15 cellular contexts compared by ENCODE assay signal in genomic region chr3:46955157-46955556, GRCh38. TPM values are rescaled to one million over a fixed set of nuclear protein-coding genes. Genes with fewer than 3 reads are reported as not detected.
A peak's percentile ranks its signal among the peaks of the same experiment; 100 is the strongest.
DNase-seq lines count a peak whose midpoint lies in the region; ATAC-seq and TF ChIP-seq lines count a peak whose summit lies in the region.
"Had no signal": no experiment of that assay in that cellular context is flagged by ENCODE, and none has a peak within 500 bp of the region (broad histone marks: within the 10 kb centered on the region; RNA-seq: fewer than 3 reads in every experiment).

No MANE protein-coding gene starts in this region.

- DNase-seq in DND-41 (no peak), nephron progenitor cell (no peak), dorsolateral prefrontal cortex (no peak), AG20443 (ENCODE audit: low spot score) (no peak), C1 segment of cervical spinal cord (lab: John Stamatoyannopoulos, UW) (no peak), NCI-H345 (lab: John Stamatoyannopoulos, UW) (no peak)
- DNase-seq in activated T-helper 1 cell treated with anti-CD3 and anti-CD28 coated beads, Interleukin-12 subunit alpha, Interleukin-12 subunit beta, Interleukin-2, Interleukin-4 antibody, amounts not matched to agents 30 ng/mL and 10 ng/mL and 1 ng/mL, durations not matched to agents 14 hours and 24 hours and 36 hours (ENCODE audit: low spot score), result no peak
- DNase-seq: caudate nucleus; NCI-H1417 treated with DMSO at 0.1 percent for 48 hours; NCI-H526 treated with DMSO at 0.1 percent for 48 hours; ovary; Right ventricle myocardium superior; stimulated activated naive CD4-positive, alpha-beta T cell had no signal

- H3K27ac Mint-ChIP-seq in activated T-helper 1 cell treated with anti-CD3 and anti-CD28 coated beads, Interleukin-12 subunit alpha, Interleukin-12 subunit beta, Interleukin-2, Interleukin-4 antibody, amounts not matched to agents 30 ng/mL and 10 ng/mL and 1 ng/mL, durations not matched to agents 14 hours and 24 hours and 36 hours, result peak overlapping the region; percentile 70
- peak overlapping the region; percentile 93 for H3K27ac Mint-ChIP-seq in nephron progenitor cell

- H3K27me3 ChIP-seq in BLaER1 treated with 17β-estradiol and CSF1 and Interleukin-3, amounts not matched to agents 10 nM and 100 nM, result no peaks in the 10 kb centered on the region
- H3K27me3 ChIP-seq in DND-41 (ENCODE audit: insufficient read depth, low read length, poor library complexity), result no peaks in the 10 kb centered on the region
- no peaks in the 10 kb centered on the region for H3K27me3 ChIP-seq in dorsolateral prefrontal cortex
- H3K27me3 ChIP-seq: ovary had no signal

- H3K4me3 ChIP-seq in BLaER1 treated with 17β-estradiol and CSF1 and Interleukin-3, amounts not matched to agents 10 nM and 100 nM, result no peak overlapping the region
- H3K4me3 ChIP-seq in DND-41 (ENCODE audit: low read depth in 1 of 2, low read length in 2 of 2) (no peak overlapping the region; a peak in 1 of 4 replicates), dorsolateral prefrontal cortex (no peak overlapping the region)
- H3K4me3 ChIP-seq: lung, ovary had no signal

- H3K27ac ChIP-seq in BLaER1 treated with 17β-estradiol and CSF1 and Interleukin-3, amounts not matched to agents 10 nM and 100 nM, result peak overlapping the region in 2 of 11 experiments; percentile 35 to 69; a peak in 1 of 22 replicates
- H3K27ac ChIP-seq in DND-41 (ENCODE audit: low read length) (peak overlapping the region; percentile 88), dorsolateral prefrontal cortex (no peak overlapping the region)
- H3K27ac ChIP-seq: ovary had no signal

- H2AFZ ChIP-seq in DND-41 (ENCODE audit: low read depth, low read length), result no peak overlapping the region

- no peaks in the 10 kb centered on the region for H3K9me3 Mint-ChIP-seq in activated T-helper 1 cell treated with anti-CD3 and anti-CD28 coated beads, Interleukin-12 subunit alpha, Interleukin-12 subunit beta, Interleukin-2, Interleukin-4 antibody, amounts not matched to agents 30 ng/mL and 10 ng/mL and 1 ng/mL, durations not matched to agents 14 hours and 24 hours and 36 hours
- no peaks in the 10 kb centered on the region for H3K9me3 Mint-ChIP-seq in nephron progenitor cell

- no peaks in the 10 kb centered on the region for H3K27me3 Mint-ChIP-seq in activated T-helper 1 cell treated with anti-CD3 and anti-CD28 coated beads, Interleukin-12 subunit alpha, Interleukin-12 subunit beta, Interleukin-2, Interleukin-4 antibody, amounts not matched to agents 30 ng/mL and 10 ng/mL and 1 ng/mL, durations not matched to agents 14 hours and 24 hours and 36 hours (ENCODE audit: insufficient read depth)
- no peaks in the 10 kb centered on the region for H3K27me3 Mint-ChIP-seq in nephron progenitor cell (ENCODE audit: low read depth, poor library complexity)

- H3K4me1 Mint-ChIP-seq in activated T-helper 1 cell treated with anti-CD3 and anti-CD28 coated beads, Interleukin-12 subunit alpha, Interleukin-12 subunit beta, Interleukin-2, Interleukin-4 antibody, amounts not matched to agents 30 ng/mL and 10 ng/mL and 1 ng/mL, durations not matched to agents 14 hours and 24 hours and 36 hours (ENCODE audit: low read depth), result peaks cover 80% of the 10 kb centered on the region
- H3K4me1 Mint-ChIP-seq in nephron progenitor cell, result peaks cover 51% of the 10 kb centered on the region

- intact Hi-C loops in activated T-helper 1 cell treated with anti-CD3 and anti-CD28 coated beads, Interleukin-12 subunit alpha, Interleukin-12 subunit beta, Interleukin-2, Interleukin-4 antibody, amounts not matched to agents 30 ng/mL and 10 ng/mL and 1 ng/mL, durations not matched to agents 14 hours and 24 hours and 36 hours (cut with micrococcal nuclease), result loop anchor here (5.0 kb wide), 1 partner anchor 77 kb away; no protein-coding TSS in a partner anchor
- intact Hi-C loops in dorsolateral prefrontal cortex (cut with DNase I), result no loop called here

- H3K9me3 ChIP-seq in BLaER1 treated with 17β-estradiol and CSF1 and Interleukin-3, amounts not matched to agents 10 nM and 100 nM (replicated peaks in 1 of 11), result no peaks in the 10 kb centered on the region
- H3K9me3 ChIP-seq in DND-41 (ENCODE audit: insufficient read depth, low read length, severe bottlenecking), result no peaks in the 10 kb centered on the region
- H3K9me3 ChIP-seq: ovary had no signal

- H3K79me2 ChIP-seq in DND-41 (ENCODE audit: insufficient read depth, low read length), result peaks cover 97% of the 10 kb centered on the region

- peaks cover 6% of the 10 kb centered on the region for H3K36me3 Mint-ChIP-seq in activated T-helper 1 cell treated with anti-CD3 and anti-CD28 coated beads, Interleukin-12 subunit alpha, Interleukin-12 subunit beta, Interleukin-2, Interleukin-4 antibody, amounts not matched to agents 30 ng/mL and 10 ng/mL and 1 ng/mL, durations not matched to agents 14 hours and 24 hours and 36 hours (ENCODE audit: low read depth)
- peaks cover 5% of the 10 kb centered on the region for H3K36me3 Mint-ChIP-seq in nephron progenitor cell (ENCODE audit: low read depth)

- peaks cover 97 to 100% (median 99%) of the 10 kb centered on the region in 11 experiments for H4K20me1 ChIP-seq in BLaER1 treated with 17β-estradiol and CSF1 and Interleukin-3, amounts not matched to agents 10 nM and 100 nM
- peaks cover 56% of the 10 kb centered on the region for H4K20me1 ChIP-seq in DND-41 (ENCODE audit: insufficient read depth, low read length)

- peak overlapping the region; percentile 79 to 94 (median 89); a peak in 21 of 22 replicates for H3K4me2 ChIP-seq in BLaER1 treated with 17β-estradiol and CSF1 and Interleukin-3, amounts not matched to agents 10 nM and 100 nM
- H3K4me2 ChIP-seq in DND-41 (ENCODE audit: insufficient read depth, low read length), result peak overlapping the region; percentile 33

- no peak for ATAC-seq in DND-41 (ENCODE audit: insufficient read depth, low read depth)

- peaks cover 83 to 98% (median 88%) of the 10 kb centered on the region in 10 experiments for H3K4me1 ChIP-seq in BLaER1 treated with 17β-estradiol and CSF1 and Interleukin-3, amounts not matched to agents 10 nM and 100 nM
- H3K4me1 ChIP-seq in DND-41 (ENCODE audit: insufficient read depth, low read length), result peaks cover 88% of the 10 kb centered on the region

- TF ChIP-seq CTCF in DND-41 (IDR thresholded peaks at IDR 0.05; ENCODE audit: borderline replicate concordance, extremely low read depth, low read length, poor library complexity, severe bottlenecking), result no peak
- TF ChIP-seq CTCF in nephron progenitor cell (IDR thresholded peaks at IDR 0.05), result no peak
- TF ChIP-seq CTCF in dorsolateral prefrontal cortex (IDR thresholded peaks at IDR 0.05 in 54 of 56, conservative IDR thresholded peaks at IDR 0.05 in 2 of 56; ENCODE audit: low read depth in 1 of 56, partially characterized antibody in 56 of 56), result no peak

- H3K36me3 ChIP-seq in BLaER1 treated with 17β-estradiol and CSF1 and Interleukin-3, amounts not matched to agents 10 nM and 100 nM, result peaks cover 6 to 57% (median 31%) of the 10 kb centered on the region in 11 experiments; a peak in 16 of 22 replicates
- H3K36me3 ChIP-seq in DND-41 (ENCODE audit: insufficient read depth, low read length), result peaks cover 9% of the 10 kb centered on the region
- H3K36me3 ChIP-seq: ovary had no signal

- H3K9ac ChIP-seq in BLaER1 treated with 17β-estradiol and CSF1 and Interleukin-3, amounts not matched to agents 10 nM and 100 nM, result 0 out of 22 replicates have a peak overlapping the region, but pooled peaks of 1 of the 11 experiments have one; percentile 1
- H3K9ac ChIP-seq in DND-41 (ENCODE audit: low read depth, low read length), result peak overlapping the region; percentile 38

- peak overlapping the region; percentile 23 for H3K4me3 Mint-ChIP-seq in activated T-helper 1 cell treated with anti-CD3 and anti-CD28 coated beads, Interleukin-12 subunit alpha, Interleukin-12 subunit beta, Interleukin-2, Interleukin-4 antibody, amounts not matched to agents 30 ng/mL and 10 ng/mL and 1 ng/mL, durations not matched to agents 14 hours and 24 hours and 36 hours
- H3K4me3 Mint-ChIP-seq in nephron progenitor cell, result no peak overlapping the region

RNA-seq across cellular contexts. Expression of gene CCDC12, which starts 21.4 kb away (rescaled TPM):
- total RNA-seq in activated T-helper 1 cell treated with anti-CD3 and anti-CD28 coated beads, Interleukin-12 subunit alpha, Interleukin-12 subunit beta, Interleukin-2, Interleukin-4 antibody, amounts not matched to agents 30 ng/mL and 10 ng/mL and 1 ng/mL, durations not matched to agents 14 hours and 24 hours and 36 hours, result 68.7 and 69.1 TPM in 2 replicates
- 10 to 100 TPM; 30.9 to 54.9 (median 40.5) TPM for total RNA-seq in dorsolateral prefrontal cortex

RNA-seq across cellular contexts. Expression of gene NBEAL2, which starts 24.3 kb away (rescaled TPM):
- total RNA-seq in activated T-helper 1 cell treated with anti-CD3 and anti-CD28 coated beads, Interleukin-12 subunit alpha, Interleukin-12 subunit beta, Interleukin-2, Interleukin-4 antibody, amounts not matched to agents 30 ng/mL and 10 ng/mL and 1 ng/mL, durations not matched to agents 14 hours and 24 hours and 36 hours, result 118 and 119 TPM in 2 replicates
- total RNA-seq in dorsolateral prefrontal cortex, result 10 to 100 TPM in 112 of 120 experiments, 1 to 10 TPM in 8; 8.2 to 41.7 (median 16.9) TPM
